29 cellular contexts compared by ENCODE assay signal in the genomic region with DNA sequence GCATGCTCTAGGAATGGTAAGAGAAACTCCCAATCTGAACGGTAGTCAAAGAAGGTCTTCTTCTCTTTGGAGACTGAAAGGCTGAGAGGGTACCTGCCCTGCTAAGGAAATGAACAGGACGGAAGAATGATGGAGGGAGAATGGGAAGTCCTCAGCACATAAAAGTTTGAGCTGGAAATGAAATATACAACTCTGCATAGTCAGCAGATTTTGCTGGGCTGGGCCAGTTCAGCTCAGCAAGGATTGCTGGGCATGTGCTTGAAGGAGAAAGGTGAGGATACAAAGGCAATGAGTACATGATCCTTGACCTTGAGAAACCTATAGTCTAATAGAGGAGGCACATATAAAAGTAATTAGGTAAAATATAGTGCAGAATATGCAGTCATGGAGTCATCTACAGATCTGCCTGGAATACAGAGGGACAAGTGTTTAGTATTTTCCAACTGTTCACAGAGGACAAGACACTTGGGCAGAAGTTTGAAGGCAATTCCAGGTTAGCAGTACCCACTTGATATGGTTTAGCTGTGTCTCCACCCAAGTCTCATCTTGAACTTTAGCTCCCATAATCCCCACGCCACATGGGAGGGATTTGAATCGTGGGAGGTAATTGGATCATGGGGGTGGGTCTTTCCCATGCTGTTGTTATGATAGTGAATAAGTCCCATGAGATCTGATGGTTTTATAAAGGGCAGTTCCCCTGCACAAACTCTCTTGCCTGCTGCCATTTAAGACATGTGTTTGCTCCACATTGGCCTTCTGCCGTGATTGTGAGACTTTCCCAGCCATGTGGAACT.
"Had no signal": no experiment of that assay in that cellular context is flagged by ENCODE, and none has a peak within 500 bp of the region (broad histone marks: within the 10 kb centered on the region; RNA-seq: fewer than 3 reads in every experiment).

No MANE protein-coding gene starts in this region.

- H3K9me3 ChIP-seq: prostate gland had no signal

- ATAC-seq: activated CD4-positive, CD25-positive, alpha-beta regulatory T cell treated with anti-CD3 and anti-CD28 coated beads, Interleukin-2, amount 50 U/mL, for 24 hours; esophagus mucosa; left colon; stimulated activated memory B cell treated with anti-CD40 and anti-IgM and Interleukin-4, amounts not matched to agents 10 μg/mL and 1 μg/mL and 100 μg/mL, for 72 hours; stimulated activated naive CD8-positive, alpha-beta T cell treated with anti-CD3 and anti-CD28 coated beads, Interleukin-15, amount 100 ng/mL, for 72 hours had no signal

- H3K27ac ChIP-seq: prostate gland, VCaP had no signal

- DNase-seq: activated CD4-positive, alpha-beta T cell treated with anti-CD3 and anti-CD28 coated beads for 48 hours; activated CD4-positive, alpha-beta T cell treated with anti-CD3 and anti-CD28 coated beads, Interleukin-2, amount 50 U/mL, for 48 hours; activated CD8-positive, alpha-beta memory T cell treated with anti-CD3 and anti-CD28 coated beads for 24 hours; activated effector memory CD4-positive, alpha-beta T cell treated with Interleukin-2 at 50 U/mL for 16 hours; activated naive CD4-positive, alpha-beta T cell treated with Interleukin-2 at 50 U/mL for 16 hours; anterior cingulate cortex; endodermal cell; foreskin fibroblast; head of caudate nucleus; hypothalamus; immature natural killer cell; kidney; left colon; mammary epithelial cell; stimulated activated CD4-positive, alpha-beta T cell treated with anti-CD3 and anti-CD28 coated beads, Interleukin-1b, Interleukin-23, amount 100 ng/mL, for 48 hours; stimulated activated CD4-positive, alpha-beta T cell treated with anti-CD3 and anti-CD28 coated beads, Interleukin-4, amount 100 ng/mL, for 4 hours; stimulated activated CD8-positive, alpha-beta memory T cell treated with anti-CD3 and anti-CD28 coated beads, Interleukin-4, amount 100 ng/mL, for 48 hours; stimulated activated naive CD8-positive, alpha-beta T cell treated with anti-CD3 and anti-CD28 coated beads, Interleukin-15, amount 100 ng/mL, for 72 hours; T-helper 9 cell; trophoblast cell had no signal

- FAIRE-seq: bronchial epithelial cell, kidney, TTC549, urothelium cell line had no signal

- H3K36me3 ChIP-seq: prostate gland had no signal

- H3K4me3 ChIP-seq: prostate gland, smooth muscle cell had no signal

- H3K4me1 ChIP-seq: prostate gland had no signal

- H3K4me2 ChIP-seq: smooth muscle cell had no signal
